ENCODE assay signal across 9 cellular contexts in genomic region chr1:2257245-2257627, GRCh38. TPM values are rescaled to one million over a fixed set of nuclear protein-coding genes. Genes with fewer than 3 reads are reported as not detected.
A peak's percentile ranks its signal among the peaks of the same experiment; 100 is the strongest.
DNase-seq lines count a peak whose midpoint lies in the region; ATAC-seq and TF ChIP-seq lines count a peak whose summit lies in the region.
"Had no signal": no experiment of that assay in that cellular context is flagged by ENCODE, and none has a peak within 500 bp of the region (broad histone marks: within the 10 kb centered on the region; RNA-seq: fewer than 3 reads in every experiment).

No MANE protein-coding gene starts in this region.

- DNase-seq in Peyer's patch (peak in 1 of 3 donors; percentile 47), fibroblast of lung (ENCODE audit: low read depth in 2 of 2) (peak in 1 of 2 donors; percentile 76), osteoblast (ENCODE audit: insufficient read length, low spot score, missing footprints) (peak; percentile 95), NCI-H1694 treated with DMSO at 0.1 percent for 48 hours (lab: John Stamatoyannopoulos, UW) (no peak), NCI-H187 treated with DMSO at 0.1 percent for 48 hours (lab: John Stamatoyannopoulos, UW) (no peak), NCI-H345 (lab: John Stamatoyannopoulos, UW) (no peak)
- DNase-seq: brain microvascular endothelial cell had no signal

- H3K27ac ChIP-seq in BLaER1 (peak overlapping the region; percentile 75), Peyer's patch (peak overlapping the region in 3 of 4 donors; percentile 15 to 83 (median 74)), fibroblast of lung (ENCODE audit: insufficient read depth, low read length) (peak overlapping the region; percentile 75), osteoblast (ENCODE audit: low read depth, low read length) (peak overlapping the region; percentile 83)
- H3K27ac ChIP-seq: brain microvascular endothelial cell had no signal

- H3K79me2 ChIP-seq in fibroblast of lung (ENCODE audit: control insufficient read depth, insufficient read depth, low read length): peaks cover 98% of the 10 kb centered on the region
- peaks cover 99% of the 10 kb centered on the region for H3K79me2 ChIP-seq in osteoblast (ENCODE audit: insufficient read depth, low read length)

- H3K9me3 ChIP-seq in BLaER1: peaks cover 20% of the 10 kb centered on the region
- H3K9me3 ChIP-seq in Peyer's patch: peaks cover 0 to 18% (median 6%) of the 10 kb centered on the region in 4 donors
- H3K9me3 ChIP-seq in fibroblast of lung (ENCODE audit: control insufficient read depth, insufficient read depth, low read depth, low read length): no peaks in the 10 kb centered on the region
- H3K9me3 ChIP-seq in osteoblast (ENCODE audit: low read depth, low read length): no peaks in the 10 kb centered on the region

- H2AFZ ChIP-seq in fibroblast of lung (ENCODE audit: low read length) (no peak overlapping the region), osteoblast (ENCODE audit: low read length) (no peak overlapping the region)

- H3K36me3 ChIP-seq in BLaER1 (peaks cover 14% of the 10 kb centered on the region; the same call in 1 of the 2 replicates), Peyer's patch (no peaks in the 10 kb centered on the region), fibroblast of lung (ENCODE audit: control insufficient read depth, insufficient read depth, low read length) (peaks cover 2% of the 10 kb centered on the region), osteoblast (ENCODE audit: insufficient read depth, low read length) (peaks cover 14% of the 10 kb centered on the region)

- no peak for TF ChIP-seq CTCF in Peyer's patch (IDR thresholded peaks at IDR 0.05)
- TF ChIP-seq CTCF in fibroblast of lung (conservative IDR thresholded peaks at IDR 0.05 in 1 of 2, IDR thresholded peaks at IDR 0.05 in 1 of 2; ENCODE audit: low read depth in 1 of 2, low read length in 2 of 2): no peak
- TF ChIP-seq CTCF in osteoblast (IDR thresholded peaks at IDR 0.05; ENCODE audit: extremely low read depth, low read depth, low read length): no peak

- H3K9ac ChIP-seq in BLaER1 (no peak overlapping the region), fibroblast of lung (ENCODE audit: insufficient read depth, low read length) (no peak overlapping the region)

- H3K4me1 ChIP-seq in BLaER1: peaks cover 70% of the 10 kb centered on the region
- peaks cover 0 to 57% (median 22%) of the 10 kb centered on the region in 4 donors for H3K4me1 ChIP-seq in Peyer's patch
- H3K4me1 ChIP-seq in fibroblast of lung (ENCODE audit: control insufficient read depth, extremely low read depth, insufficient read depth, low read length): no peaks in the 10 kb centered on the region
- H3K4me1 ChIP-seq in osteoblast (ENCODE audit: insufficient read depth, low read length): peaks cover 16% of the 10 kb centered on the region

- H4K20me1 ChIP-seq in BLaER1 (peaks cover 58% of the 10 kb centered on the region), fibroblast of lung (ENCODE audit: control insufficient read depth, extremely low read depth, insufficient read depth, low read length) (peaks cover 5% of the 10 kb centered on the region), osteoblast (ENCODE audit: insufficient read depth, low read length) (peaks cover 86% of the 10 kb centered on the region)

- H3K27me3 ChIP-seq in BLaER1: no peaks in the 10 kb centered on the region
- H3K27me3 ChIP-seq in Peyer's patch: no peaks in the 10 kb centered on the region
- no peaks in the 10 kb centered on the region for H3K27me3 ChIP-seq in fibroblast of lung (ENCODE audit: control insufficient read depth, insufficient read depth, low read length)
- no peaks in the 10 kb centered on the region for H3K27me3 ChIP-seq in osteoblast (ENCODE audit: insufficient read depth, low read length)
- H3K27me3 ChIP-seq: brain microvascular endothelial cell had no signal

- ATAC-seq in HG03025 (IDR thresholded peaks at IDR 0.05; ENCODE audit: low FRiP score, unreplicated experiment): no peak

- H3K4me3 ChIP-seq in BLaER1 (no peak overlapping the region), Peyer's patch (no peak overlapping the region), fibroblast of lung (replicated peaks in 1 of 4; ENCODE audit: control extremely low read depth in 1 of 4, insufficient read depth in 1 of 4, low read depth in 3 of 4, low read length in 4 of 4) (peak overlapping the region in 1 of 4 experiments; percentile 11), osteoblast (ENCODE audit: insufficient read depth, low read length) (peak overlapping the region; percentile 7)

- no peak for TF ChIP-seq POLR2A in Peyer's patch (IDR thresholded peaks at IDR 0.05)

- H3K4me2 ChIP-seq in BLaER1 (peak overlapping the region; percentile 58), fibroblast of lung (ENCODE audit: extremely low read depth, insufficient read depth, low read length) (peak overlapping the region; percentile 48), osteoblast (ENCODE audit: insufficient read depth, low read length) (peak overlapping the region; percentile 40)

RNA-seq across cellular contexts. Expression of gene SKI, which starts 29.1 kb away (rescaled TPM):
- 10 to 100 TPM; 20.1 to 41.5 (median 37.1) TPM for total RNA-seq in Peyer's patch
- total RNA-seq in fibroblast of lung: 18.0 and 21.8 TPM in 2 replicates
- 11.6 and 18.3 TPM in 2 replicates for polyA plus RNA-seq in fibroblast of lung
- 30.8 and 38.0 TPM in 2 replicates for polyA plus RNA-seq in fibroblast of lung (2012)
- 18.0 and 19.2 TPM in 2 replicates for polyA minus RNA-seq in fibroblast of lung (ENCODE audit: low replicate concordance)
- total RNA-seq in osteoblast: 48.9 TPM in 2 replicates
